Comparison of ENCODE assay signal across 19 cellular contexts in genomic region chr6:3305831-3306230, GRCh38.
"Had no signal": no experiment of that assay in that cellular context is flagged by ENCODE, and none has a peak within 500 bp of the region (broad histone marks: within the 10 kb centered on the region; RNA-seq: fewer than 3 reads in every experiment).

No MANE protein-coding gene starts in this region.

- H3K27ac ChIP-seq: lower lobe of right lung, neutrophil, pancreas, right lobe of liver, thoracic aorta, tibial nerve, vagina had no signal

- H3K27me3 Mint-ChIP-seq: progenitor cell of endocrine pancreas had no signal

- H3K27me3 ChIP-seq: pancreas, right lobe of liver, tibial nerve, vagina had no signal

- H3K9me3 Mint-ChIP-seq: natural killer cell had no signal

- H3K4me1 ChIP-seq: lower lobe of right lung, right lobe of liver, tibial nerve, vagina had no signal

- H3K9me3 ChIP-seq: lower lobe of right lung, neutrophil, pancreas, right lobe of liver, thoracic aorta, tibial nerve, vagina had no signal

- H3K36me3 ChIP-seq: lower lobe of right lung, neutrophil, pancreas, thoracic aorta, vagina had no signal

- H3K4me1 Mint-ChIP-seq: natural killer cell; stimulated activated memory B cell treated with anti-CD40 and anti-IgM and Interleukin-4, amounts not matched to agents 10 μg/mL and 1 μg/mL and 100 μg/mL, for 72 hours had no signal

- H3K36me3 Mint-ChIP-seq: natural killer cell had no signal

- FAIRE-seq: endometrium, frontal cortex, keratinocyte, pancreas had no signal

- H3K4me3 Mint-ChIP-seq: effector memory CD8-positive, alpha-beta T cell; natural killer cell; stimulated activated memory B cell treated with anti-CD40 and anti-IgM and Interleukin-4, amounts not matched to agents 10 μg/mL and 1 μg/mL and 100 μg/mL, for 72 hours had no signal

- H3K4me3 ChIP-seq: lower lobe of right lung, pancreas, right lobe of liver, thoracic aorta, tibial nerve, vagina had no signal

- H3K27ac Mint-ChIP-seq: effector memory CD8-positive, alpha-beta T cell; natural killer cell; progenitor cell of endocrine pancreas; stimulated activated memory B cell treated with anti-CD40 and anti-IgM and Interleukin-4, amounts not matched to agents 10 μg/mL and 1 μg/mL and 100 μg/mL, for 72 hours had no signal

- DNase-seq: cortex of kidney; effector memory CD8-positive, alpha-beta T cell; left ventricle myocardium superior; lower lobe of right lung; natural killer cell; stimulated activated CD4-positive, alpha-beta T cell treated with anti-CD3 and anti-CD28 coated beads, Interleukin-4, amount 100 ng/mL, for 4 hours; stimulated activated naive CD8-positive, alpha-beta T cell treated with anti-CD3 and anti-CD28 coated beads, Interleukin-15, Interleukin-2, amounts not matched to agents 100 U/mL and 50 U/mL, for 24 hours; substantia nigra had no signal
